ENCODE assay signal across 10 cellular contexts in genomic region chr14:72736348-72736747, GRCh38.
A peak's percentile ranks its signal among the peaks of the same experiment; 100 is the strongest.
DNase-seq lines count a peak whose midpoint lies in the region; ATAC-seq and TF ChIP-seq lines count a peak whose summit lies in the region.
"Had no signal": no experiment of that assay in that cellular context is flagged by ENCODE, and none has a peak within 500 bp of the region (broad histone marks: within the 10 kb centered on the region; RNA-seq: fewer than 3 reads in every experiment).

No MANE protein-coding gene starts in this region.

- no peaks in the 10 kb centered on the region for H3K27me3 Mint-ChIP-seq in stimulated activated naive CD8-positive, alpha-beta T cell treated with anti-CD3 and anti-CD28 coated beads, Interleukin-15, amount 100 ng/mL, for 72 hours
- H3K27me3 Mint-ChIP-seq in activated CD8-positive, alpha-beta T cell treated with anti-CD3 and anti-CD28 coated beads for 36 hours, result no peaks in the 10 kb centered on the region

- DNase-seq in GM03348 (ENCODE audit: low spot score) (peak; percentile 71), MG63 (peak; percentile 16), coronary artery (ENCODE audit: low spot score) (peak; percentile 38), non-pigmented ciliary epithelial cell (ENCODE audit: low read depth) (peak; percentile 75), hypothalamus (lab: John Stamatoyannopoulos, UW) (no peak)
- no peak for DNase-seq in stimulated activated CD4-positive, alpha-beta T cell treated with anti-CD3 and anti-CD28 coated beads, Interleukin-2, amount 100 ng/mL, for 48 hours
- no peak for DNase-seq in stimulated activated naive CD8-positive, alpha-beta T cell treated with anti-CD3 and anti-CD28 coated beads, Interleukin-15, amount 100 ng/mL, for 72 hours
- no peak for DNase-seq in activated CD8-positive, alpha-beta T cell treated with anti-CD3 and anti-CD28 coated beads for 36 hours
- DNase-seq: activated CD4-positive, CD25-positive, alpha-beta regulatory T cell; activated effector memory CD4-positive, alpha-beta T cell treated with anti-CD3 and anti-CD28 coated beads, Interleukin-2, amount 50 U/mL, for 16 hours had no signal

- CTCF ChIA-PET in activated CD8-positive, alpha-beta T cell treated with anti-CD3 and anti-CD28 coated beads for 36 hours (lab: Charles Lee), result interaction anchor here (1.5 kb wide), 1 partner anchor 169 kb away, joined by 4 read pairs; no protein-coding TSS in a partner anchor

- H3K9me3 ChIP-seq in MG63, result no peaks in the 10 kb centered on the region

- no peaks in the 10 kb centered on the region for H3K36me3 ChIP-seq in MG63

- POLR2A ChIA-PET in activated CD8-positive, alpha-beta T cell treated with anti-CD3 and anti-CD28 coated beads for 36 hours (lab: Charles Lee), result no interaction called here

- no peak overlapping the region for H3K4me3 Mint-ChIP-seq in stimulated activated naive CD8-positive, alpha-beta T cell treated with anti-CD3 and anti-CD28 coated beads, Interleukin-15, amount 100 ng/mL, for 72 hours
- H3K4me3 Mint-ChIP-seq in activated CD8-positive, alpha-beta T cell treated with anti-CD3 and anti-CD28 coated beads for 36 hours, result no peak overlapping the region

- no peaks in the 10 kb centered on the region for H3K36me3 Mint-ChIP-seq in activated CD8-positive, alpha-beta T cell treated with anti-CD3 and anti-CD28 coated beads for 36 hours (ENCODE audit: low read depth)

- H3K4me1 Mint-ChIP-seq in stimulated activated naive CD8-positive, alpha-beta T cell treated with anti-CD3 and anti-CD28 coated beads, Interleukin-15, amount 100 ng/mL, for 72 hours, result no peaks in the 10 kb centered on the region
- H3K4me1 Mint-ChIP-seq in activated CD8-positive, alpha-beta T cell treated with anti-CD3 and anti-CD28 coated beads for 36 hours (ENCODE audit: low read depth), result no peaks in the 10 kb centered on the region

- no peak for ATAC-seq in stimulated activated naive CD8-positive, alpha-beta T cell treated with anti-CD3 and anti-CD28 coated beads, Interleukin-15, amount 100 ng/mL, for 72 hours
- ATAC-seq in activated CD8-positive, alpha-beta T cell treated with anti-CD3 and anti-CD28 coated beads for 36 hours, result no peak

- H3K9me3 Mint-ChIP-seq in stimulated activated naive CD8-positive, alpha-beta T cell treated with anti-CD3 and anti-CD28 coated beads, Interleukin-15, amount 100 ng/mL, for 72 hours, result no peaks in the 10 kb centered on the region
- H3K9me3 Mint-ChIP-seq in activated CD8-positive, alpha-beta T cell treated with anti-CD3 and anti-CD28 coated beads for 36 hours, result no peaks in the 10 kb centered on the region

- no peak for TF ChIP-seq CTCF in coronary artery (IDR thresholded peaks at IDR 0.05)
- no peak for TF ChIP-seq CTCF in activated CD8-positive, alpha-beta T cell treated with anti-CD3 and anti-CD28 coated beads for 36 hours (IDR thresholded peaks at IDR 0.05)

- no peak overlapping the region for H3K27ac Mint-ChIP-seq in stimulated activated naive CD8-positive, alpha-beta T cell treated with anti-CD3 and anti-CD28 coated beads, Interleukin-15, amount 100 ng/mL, for 72 hours
- no peak overlapping the region for H3K27ac Mint-ChIP-seq in activated CD8-positive, alpha-beta T cell treated with anti-CD3 and anti-CD28 coated beads for 36 hours

- intact Hi-C loops in activated CD8-positive, alpha-beta T cell treated with anti-CD3 and anti-CD28 coated beads for 36 hours (cut with micrococcal nuclease), result no loop called here

- H3K4me3 ChIP-seq in MG63 (no peak overlapping the region), coronary artery (no peak overlapping the region)

- no peaks in the 10 kb centered on the region for H3K27me3 ChIP-seq in MG63

- no peak overlapping the region for H3K27ac ChIP-seq in coronary artery

Comparison
In these comparisons a context has a peak if more than half of its experiments do, and no peak if none do; other contexts are left out.
1. DNase-seq: peak in GM03348 (single experiment), MG63 (single experiment), coronary artery (single experiment) and non-pigmented ciliary epithelial cell (single experiment); none in stimulated activated CD4-positive, alpha-beta T cell treated with anti-CD3 and anti-CD28 coated beads, Interleukin-2, amount 100 ng/mL, for 48 hours (0 of 2), hypothalamus (0 of 51), stimulated activated naive CD8-positive, alpha-beta T cell treated with anti-CD3 and anti-CD28 coated beads, Interleukin-15, amount 100 ng/mL, for 72 hours (0 of 2) and activated CD8-positive, alpha-beta T cell treated with anti-CD3 and anti-CD28 coated beads for 36 hours (single experiment).